In genomic region chr4:97106161-97106560, GRCh38 we compare ENCODE assay signal across 27 cellular contexts.
"Had no signal": no experiment of that assay in that cellular context is flagged by ENCODE, and none has a peak within 500 bp of the region (broad histone marks: within the 10 kb centered on the region; RNA-seq: fewer than 3 reads in every experiment).

No MANE protein-coding gene starts in this region.

- H3K9me3 ChIP-seq: colonic mucosa, esophagus muscularis mucosa, heart right ventricle, lower lobe of right lung, neutrophil, pancreas, right lobe of liver, thoracic aorta, tibial nerve, upper lobe of left lung, uterus had no signal

- ATAC-seq: heart right ventricle; left colon; left ventricle myocardium superior; lower lobe of right lung; natural killer cell treated with Interleukin-12 subunit alpha and Interleukin-12 subunit beta and Interleukin-15 and Interleukin-18, amount 100 ng/mL, for 72 hours; pancreas; right lobe of liver; stimulated activated naive B cell treated with anti-CD40 and anti-IgM and Interleukin-4, amounts not matched to agents 10 μg/mL and 1 μg/mL and 100 μg/mL, for 72 hours had no signal

- H3K4me3 ChIP-seq: colonic mucosa, esophagus muscularis mucosa, heart right ventricle, lower lobe of right lung, pancreas, right lobe of liver, thoracic aorta, tibial nerve, upper lobe of left lung, uterus had no signal

- H3K36me3 ChIP-seq: colonic mucosa, esophagus muscularis mucosa, heart right ventricle, lower lobe of right lung, neutrophil, pancreas, right lobe of liver, thoracic aorta, tibial nerve, upper lobe of left lung, uterus had no signal

- H3K4me1 ChIP-seq: colonic mucosa, esophagus muscularis mucosa, heart right ventricle, lower lobe of right lung, pancreas, right lobe of liver, tibial nerve, upper lobe of left lung, uterus had no signal

- DNase-seq: colonic mucosa; effector CD8-positive, alpha-beta T cell; endodermal cell; foreskin melanocyte; glutamatergic neuron; heart right ventricle; hippocampal formation; immature natural killer cell; islet precursor cell; kidney glomerular epithelial cell; left colon; left ventricle myocardium superior; lower lobe of right lung; naive B cell; pancreas; right lobe of liver; small intestine; stimulated activated CD4-positive, alpha-beta T cell treated with anti-CD3 and anti-CD28 coated beads, Interleukin-15, amount 100 ng/mL, for 24 hours; stimulated activated CD4-positive, alpha-beta T cell treated with anti-CD3 and anti-CD28 coated beads, Interleukin-2, amount 100 ng/mL, for 48 hours; stimulated activated naive B cell treated with anti-CD40 and anti-IgM and Interleukin-4, amounts not matched to agents 10 μg/mL and 1 μg/mL and 100 μg/mL, for 72 hours; upper lobe of left lung; uterus had no signal

- FAIRE-seq: pancreas, small intestine had no signal
